16 cellular contexts compared by ENCODE assay signal in the genomic region with DNA sequence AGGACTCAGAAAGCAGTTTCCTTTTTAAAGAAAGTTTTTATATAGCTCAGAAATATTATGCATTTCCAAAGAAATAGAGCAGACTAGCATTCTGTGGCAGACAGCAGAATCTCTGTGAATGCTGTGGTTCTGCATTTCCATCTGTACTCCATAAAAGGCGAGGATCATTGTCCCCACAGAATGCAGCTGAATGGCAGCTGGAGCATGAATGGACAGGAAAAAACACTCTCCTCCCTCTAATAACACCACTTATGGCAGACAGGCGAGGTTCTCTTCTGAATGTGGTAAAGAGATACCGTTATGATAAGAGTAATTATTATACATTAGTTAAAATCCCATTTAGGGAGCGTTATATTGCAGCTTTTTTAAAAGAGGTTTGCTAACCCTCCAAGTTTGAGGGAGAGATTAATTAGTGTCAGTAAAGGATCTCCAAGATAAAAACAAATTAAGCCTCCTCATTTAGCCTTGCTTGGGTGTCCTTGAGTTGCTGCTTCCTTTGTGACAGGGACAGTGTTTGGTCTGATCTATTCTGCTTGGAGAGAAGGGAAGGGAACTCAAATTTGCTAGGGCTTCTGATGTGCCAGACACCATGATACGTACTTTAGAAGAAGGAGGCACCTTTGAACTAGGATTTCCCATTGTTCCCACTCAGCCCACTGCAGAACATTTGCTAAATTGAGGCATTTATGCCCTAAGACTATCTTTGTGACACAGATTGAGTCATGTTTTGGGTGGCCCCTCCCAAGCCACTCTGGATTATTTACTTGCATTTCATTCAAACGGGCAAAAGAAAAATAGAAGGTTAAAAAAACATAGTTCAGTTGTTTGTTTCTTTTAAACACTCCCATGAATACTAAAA.
DNase-seq lines count a peak whose midpoint lies in the region; ATAC-seq and TF ChIP-seq lines count a peak whose summit lies in the region.
"Had no signal": no experiment of that assay in that cellular context is flagged by ENCODE, and none has a peak within 500 bp of the region (broad histone marks: within the 10 kb centered on the region; RNA-seq: fewer than 3 reads in every experiment).

No MANE protein-coding gene starts in this region.

- no peaks in the 10 kb centered on the region for H3K36me3 ChIP-seq in GM23248 (ENCODE audit: low read depth)
- H3K36me3 ChIP-seq in neural progenitor cell = no peaks in the 10 kb centered on the region
- H3K36me3 ChIP-seq: BE2C, heart right ventricle, lower lobe of right lung had no signal

- in situ Hi-C loops in GM23248 (cut with MboI) = no loop called here

- H3K9me3 ChIP-seq in GM23248 (ENCODE audit: low read depth) = no peaks in the 10 kb centered on the region
- H3K9me3 ChIP-seq in neural progenitor cell (ENCODE audit: low read depth) = no peaks in the 10 kb centered on the region
- H3K9me3 ChIP-seq: BE2C, heart right ventricle, lower lobe of right lung had no signal

- ATAC-seq in HG02938 (IDR thresholded peaks at IDR 0.05; ENCODE audit: unreplicated experiment) (no peak), GM21367 (IDR thresholded peaks at IDR 0.05; ENCODE audit: unreplicated experiment) (no peak)
- ATAC-seq: activated CD8-positive, alpha-beta T cell treated with anti-CD3 and anti-CD28 coated beads, Interleukin-2, amount 10 ng/mL, durations not matched to agents 7 days and 5 days; heart right ventricle; lower lobe of right lung had no signal

- H3K27me3 ChIP-seq in GM23248 (replicated peaks; ENCODE audit: insufficient read depth) (no peaks in the 10 kb centered on the region), neural progenitor cell (no peaks in the 10 kb centered on the region)
- H3K27me3 ChIP-seq: BE2C, heart right ventricle had no signal

- no peaks in the 10 kb centered on the region for H3K9me2 ChIP-seq in GM23248 (ENCODE audit: insufficient read depth)

- no peaks in the 10 kb centered on the region for H3K79me2 ChIP-seq in GM23248 (ENCODE audit: insufficient read depth)
- H3K79me2 ChIP-seq in neural progenitor cell (ENCODE audit: low read depth) = no peaks in the 10 kb centered on the region

- peaks cover 0 to 10% (median 4%) of the 10 kb centered on the region in 5 experiments for H3K9me3 Mint-ChIP-seq in brain
- peaks cover 16% of the 10 kb centered on the region for H3K9me3 Mint-ChIP-seq in neural progenitor cell
- H3K9me3 Mint-ChIP-seq: activated naive CD8-positive, alpha-beta T cell treated with anti-CD3 and anti-CD28 coated beads for 36 hours; T-helper 1 cell treated with Interleukin-12 subunit alpha and Interleukin-12 subunit beta and Interleukin-4 antibody, amounts not matched to agents 30 μg/mL and 1 μg/mL, for 36 hours had no signal

- H3K27ac Mint-ChIP-seq in brain = peak overlapping the region in 4 of 5 experiments; percentile 91 to 97 (median 95)
- H3K27ac Mint-ChIP-seq in neural progenitor cell = peak overlapping the region; percentile 96
- H3K27ac Mint-ChIP-seq: activated CD8-positive, alpha-beta T cell treated with anti-CD3 and anti-CD28 coated beads, Interleukin-2, amount 10 ng/mL, durations not matched to agents 7 days and 5 days; activated naive CD8-positive, alpha-beta T cell treated with anti-CD3 and anti-CD28 coated beads for 36 hours; T-helper 1 cell treated with Interleukin-12 subunit alpha and Interleukin-12 subunit beta and Interleukin-4 antibody, amounts not matched to agents 30 μg/mL and 1 μg/mL, for 36 hours; type B pancreatic cell had no signal

- no peak overlapping the region for H3K27ac ChIP-seq in GM23248
- no peak overlapping the region for H3K27ac ChIP-seq in neural progenitor cell
- H3K27ac ChIP-seq: heart right ventricle, lower lobe of right lung had no signal

- H3F3A ChIP-seq in GM23248 (ENCODE audit: insufficient read depth) (peaks cover 12% of the 10 kb centered on the region; the same call in 1 of the 2 replicates), neural progenitor cell (ENCODE audit: low read depth) (peaks cover 8% of the 10 kb centered on the region)

- peaks cover 9% of the 10 kb centered on the region for H3K4me1 ChIP-seq in GM23248 (ENCODE audit: insufficient read depth)
- peaks cover 21% of the 10 kb centered on the region for H3K4me1 ChIP-seq in neural progenitor cell
- H3K4me1 ChIP-seq: BE2C, lower lobe of right lung had no signal

- H4K20me1 ChIP-seq in GM23248 (ENCODE audit: insufficient read depth) (no peaks in the 10 kb centered on the region), neural progenitor cell (ENCODE audit: low read depth) (no peaks in the 10 kb centered on the region)

- H3K4me3 ChIP-seq in GM23248 = no peak overlapping the region
- no peak overlapping the region for H3K4me3 ChIP-seq in neural progenitor cell
- H3K4me3 ChIP-seq: heart right ventricle, lower lobe of right lung had no signal

- no peak overlapping the region for H3K9ac ChIP-seq in GM23248
- no peak overlapping the region for H3K9ac ChIP-seq in neural progenitor cell

- H3K4me1 Mint-ChIP-seq in brain (peaks cover 22% of the 10 kb centered on the region), neural progenitor cell (peaks cover 30% of the 10 kb centered on the region)
- H3K4me1 Mint-ChIP-seq: activated naive CD8-positive, alpha-beta T cell treated with anti-CD3 and anti-CD28 coated beads for 36 hours had no signal

- WGBS in GM23248 (ENCODE audit: low coverage in 1 of 2, low lambda C conversion rate in 2 of 2, missing lambda C conversion rate in 2 of 2), 2 experiments = 41 to 44% methylated on average over 6 of the region's 6 CpGs

- DNase-seq in GM23248 (peak; percentile 42), NCI-H2171 (lab: John Stamatoyannopoulos, UW) (peak; percentile 11), neural progenitor cell (ENCODE audit: low spot score) (peak; percentile 24), SKM-1 treated with dmso at 0.1 percent for 144 hours (lab: John Stamatoyannopoulos, UW; ENCODE audit: unreplicated experiment) (no peak), D341Med (ENCODE audit: low spot score) (no peak)
- DNase-seq: activated CD8-positive, alpha-beta T cell treated with anti-CD3 and anti-CD28 coated beads, Interleukin-2, amount 10 ng/mL, durations not matched to agents 7 days and 5 days; activated naive CD8-positive, alpha-beta T cell treated with anti-CD3 and anti-CD28 coated beads for 36 hours; BE2C; heart right ventricle; lower lobe of right lung; NCI-H524 treated with DMSO at 0.1 percent for 48 hours had no signal

- H2AFZ ChIP-seq in GM23248 (peak overlapping the region; percentile 17; the same call in 1 of the 2 replicates), neural progenitor cell (replicated peaks) (no peak overlapping the region)

- H3K27me3 Mint-ChIP-seq in brain (peaks cover 17% of the 10 kb centered on the region), neural progenitor cell (ENCODE audit: insufficient read depth, low read depth) (peaks cover 6% of the 10 kb centered on the region)
- H3K27me3 Mint-ChIP-seq: activated naive CD8-positive, alpha-beta T cell treated with anti-CD3 and anti-CD28 coated beads for 36 hours; type B pancreatic cell had no signal

- H3K36me3 Mint-ChIP-seq in brain (no peaks in the 10 kb centered on the region), neural progenitor cell (no peaks in the 10 kb centered on the region)
- H3K36me3 Mint-ChIP-seq: activated naive CD8-positive, alpha-beta T cell treated with anti-CD3 and anti-CD28 coated beads for 36 hours; type B pancreatic cell had no signal

- TF ChIP-seq CTCF in brain (conservative IDR thresholded peaks at IDR 0.05) (no peak), neural progenitor cell (IDR thresholded peaks at IDR 0.05) (no peak)

- H3K4me2 ChIP-seq in GM23248 (ENCODE audit: unreplicated experiment) (peak overlapping the region; percentile 13), neural progenitor cell (peak overlapping the region; percentile 47)

- H3K4me3 Mint-ChIP-seq in brain = peak overlapping the region; percentile 38 to 73 (median 55)
- H3K4me3 Mint-ChIP-seq in neural progenitor cell = peak overlapping the region; percentile 70
- H3K4me3 Mint-ChIP-seq: activated CD8-positive, alpha-beta T cell treated with anti-CD3 and anti-CD28 coated beads, Interleukin-2, amount 10 ng/mL, durations not matched to agents 7 days and 5 days; activated naive CD8-positive, alpha-beta T cell treated with anti-CD3 and anti-CD28 coated beads for 36 hours; T-helper 1 cell treated with Interleukin-12 subunit alpha and Interleukin-12 subunit beta and Interleukin-4 antibody, amounts not matched to agents 30 μg/mL and 1 μg/mL, for 36 hours; type B pancreatic cell had no signal

Comparison
In these comparisons a context has a peak if more than half of its experiments do, and no peak if none do; other contexts are left out.
1. DNase-seq: peak in GM23248 (single experiment), NCI-H2171 (single experiment) and neural progenitor cell (single experiment); none in SKM-1 treated with dmso at 0.1 percent for 144 hours (single experiment) and D341Med (single experiment).